Comparison of ENCODE assay signal across 20 cellular contexts in the genomic region with DNA sequence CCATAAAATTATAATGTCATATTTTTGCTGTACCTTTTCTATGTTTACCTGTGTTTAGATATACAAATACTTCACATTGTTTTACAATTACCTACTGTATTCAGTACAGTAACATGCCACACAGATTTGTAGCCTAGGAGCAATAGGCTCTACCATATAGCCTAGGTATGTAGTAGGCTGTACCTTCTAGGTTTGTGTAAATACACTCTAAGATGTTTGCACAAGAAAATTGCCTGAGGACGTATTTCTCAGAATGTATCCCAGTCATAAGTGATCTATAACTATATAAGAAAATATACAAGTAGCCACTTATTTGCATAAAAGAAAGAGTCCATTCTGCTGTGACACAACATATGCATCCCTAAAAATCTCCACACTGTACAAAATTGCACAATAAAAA.
"Had no signal": no experiment of that assay in that cellular context is flagged by ENCODE, and none has a peak within 500 bp of the region (broad histone marks: within the 10 kb centered on the region; RNA-seq: fewer than 3 reads in every experiment).

No MANE protein-coding gene starts in this region.

- ATAC-seq: K562 had no signal

- DNase-seq: Kasumi-1, MV-4-11, NCI-H1048, NCI-H1105, NCI-H1417 treated with DMSO at 0.1 percent for 48 hours, NCI-H146, NCI-H1694 treated with DMSO at 0.1 percent for 48 hours, NCI-H1930, NCI-H2081, NCI-H2227 treated with DMSO at 0.1 percent for 48 hours, NCI-H524, NCI-H526 treated with DMSO at 0.1 percent for 48 hours, NCI-H774, Peyer's patch, Right ventricle myocardium superior, SIG-M5 had no signal

- H3K9me3 ChIP-seq: Peyer's patch, SJSA1 had no signal

- H3K4me3 ChIP-seq: K562, Peyer's patch, SJSA1, SK-N-MC had no signal

- H3K27me3 ChIP-seq: Peyer's patch, SJSA1 had no signal

- H3K27ac ChIP-seq: KMS-11, Peyer's patch, SJSA1, SK-N-MC had no signal

- H3K36me3 ChIP-seq: Peyer's patch, SJSA1 had no signal

- H3K4me1 ChIP-seq: Peyer's patch had no signal
